8 cellular contexts compared by ENCODE assay signal in genomic region chr12:48106574-48107251, GRCh38. TPM values are rescaled to one million over a fixed set of nuclear protein-coding genes. Genes with fewer than 3 reads are reported as not detected.
DNase-seq lines count a peak whose midpoint lies in the region; ATAC-seq and TF ChIP-seq lines count a peak whose summit lies in the region.

No MANE protein-coding gene starts in this region.

- ATAC-seq in naive B cell (ENCODE audit: low read depth in 2 of 2) (no peak), GM21786 (IDR thresholded peaks at IDR 0.05; ENCODE audit: unreplicated experiment) (no peak)

- H3K27ac Mint-ChIP-seq in naive B cell = peak overlapping the region; percentile 97 to 100 (median 98)

- H3K27me3 ChIP-seq in BE2C (peaks cover 22% of the 10 kb centered on the region), HL-60 (ENCODE audit: insufficient read depth, poor library complexity, severe bottlenecking) (no peaks in the 10 kb centered on the region)

- H3K9me3 Mint-ChIP-seq in naive B cell = no peaks in the 10 kb centered on the region

- DNase-seq in BE2C (no peak), HL-60 (ENCODE audit: low read depth in 1 of 2, low spot score in 1 of 2) (no peak), cardiac fibroblast (ENCODE audit: low read depth in 2 of 2) (no peak), naive B cell (no peak), COLO668 (lab: John Stamatoyannopoulos, UW; ENCODE audit: unreplicated experiment) (no peak), G401 (ENCODE audit: low spot score) (no peak), 8988T (no peak)

- TF ChIP-seq CTCF in BE2C (IDR thresholded peaks at IDR 0.05; ENCODE audit: low read depth, low read length) (no peak), HL-60 (IDR thresholded peaks at IDR 0.05; ENCODE audit: insufficient read depth, low read length) (no peak), cardiac fibroblast (IDR thresholded peaks at IDR 0.05; ENCODE audit: low read depth, low read length) (no peak)

- H3K4me1 Mint-ChIP-seq in naive B cell = peaks cover 31 to 36% (median 34%) of the 10 kb centered on the region in 3 donors

- no peaks in the 10 kb centered on the region for H3K27me3 Mint-ChIP-seq in naive B cell

- H3K36me3 ChIP-seq in BE2C = no peaks in the 10 kb centered on the region

- in situ Hi-C loops in G401 (cut with HindIII; ENCODE audit: low sequenced_read_pairs) = no loop called here

- H3K27ac ChIP-seq in HL-60 (replicated peaks) = peak overlapping the region; percentile 96

- H3K4me3 ChIP-seq in BE2C (ENCODE audit: low read depth, low read length) (peak overlapping the region; percentile 81), HL-60 (replicated peaks; ENCODE audit: insufficient read depth, low read length) (peak overlapping the region; percentile 91), cardiac fibroblast (replicated peaks in 1 of 2; ENCODE audit: low read depth in 2 of 2, low read length in 2 of 2) (peak overlapping the region; percentile 91 to 92)

- no peaks in the 10 kb centered on the region for H3K36me3 Mint-ChIP-seq in naive B cell

- no peaks in the 10 kb centered on the region for H3K9me3 ChIP-seq in BE2C

- peak overlapping the region; percentile 92 to 99 (median 96) for H3K4me3 Mint-ChIP-seq in naive B cell

- H3K4me1 ChIP-seq in BE2C = no peaks in the 10 kb centered on the region; the same call in 1 of the 2 replicates

RNA-seq across cellular contexts. Expression of gene SENP1, which starts 0.8 kb away (rescaled TPM):
- 7.1 TPM for polyA plus RNA-seq in BE2C (2012; ENCODE audit: insufficient read depth, insufficient read length, low read depth)
- 10 to 100 TPM in 5 of 6 donors, 1 to 10 TPM in 1; 3.6 to 18.6 (median 15.6) TPM for polyA plus RNA-seq in naive B cell (ENCODE audit: low read depth in 6 of 6)
- 20.7 and 27.3 TPM in 2 replicates for total RNA-seq in G401 (2014; rRNA removed; shearing (Covaris generic))

RNA-seq across cellular contexts. Expression of gene PFKM, which starts 12.5 kb away (rescaled TPM):
- 109 TPM for polyA plus RNA-seq in BE2C (2012; ENCODE audit: insufficient read depth, insufficient read length, low read depth)
- polyA plus RNA-seq in naive B cell (ENCODE audit: low read depth in 6 of 6) = 10 to 100 TPM in 1 of 6 donors, 1 to 10 TPM in 5; 5.3 to 12.2 (median 7.1) TPM
- 71.9 and 90.2 TPM in 2 replicates for total RNA-seq in G401 (2014; rRNA removed; shearing (Covaris generic))

RNA-seq across cellular contexts. Expression of gene ASB8, which starts 50.6 kb away (rescaled TPM):
- polyA plus RNA-seq in BE2C (2012; ENCODE audit: insufficient read depth, insufficient read length, low read depth) = 43.2 TPM
- 10 to 100 TPM; 62.1 to 89.5 (median 74.8) TPM for polyA plus RNA-seq in naive B cell (ENCODE audit: low read depth in 6 of 6)
- 10.4 and 11.0 TPM in 2 replicates for total RNA-seq in G401 (2014; rRNA removed; shearing (Covaris generic))
